In the genomic region with DNA sequence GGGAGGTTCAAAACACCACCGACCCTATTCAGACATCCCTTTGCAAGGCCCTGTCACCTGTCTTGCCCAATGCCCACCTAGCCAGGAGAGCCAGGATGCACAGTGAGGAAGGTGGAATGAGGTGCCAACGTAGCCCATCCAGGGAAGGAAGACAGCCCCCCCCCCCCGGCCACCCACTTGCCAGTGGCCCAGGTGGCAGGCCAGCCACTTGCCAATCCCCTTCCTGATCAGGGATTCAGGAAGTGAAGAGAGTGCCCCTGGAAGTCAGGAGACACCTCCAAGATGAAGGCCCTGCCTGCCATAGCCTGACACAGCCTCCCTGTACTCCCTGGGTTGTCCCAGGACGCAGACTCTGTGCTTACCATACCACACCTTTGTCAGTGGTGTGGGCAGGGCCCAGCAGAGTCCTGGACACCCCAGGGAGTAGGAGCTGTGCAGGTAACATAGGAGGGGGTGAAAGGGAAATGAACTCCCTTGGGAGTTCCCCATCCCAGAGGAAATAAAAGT, we compare ENCODE assay signal across 8 cellular contexts. TPM values are rescaled to one million over a fixed set of nuclear protein-coding genes. Genes with fewer than 3 reads are reported as not detected.
DNase-seq lines count a peak whose midpoint lies in the region; ATAC-seq and TF ChIP-seq lines count a peak whose summit lies in the region.

No MANE protein-coding gene starts in this region.

- no peaks in the 10 kb centered on the region for H3K36me3 ChIP-seq in esophagus (ENCODE audit: control insufficient read depth in 2 of 2, insufficient read depth in 2 of 2, low read length in 1 of 2)

- H3K4me3 ChIP-seq in esophagus (ENCODE audit: low read depth in 1 of 2, low read length in 2 of 2), result peak overlapping the region; percentile 41
- peak overlapping the region; percentile 28 for H3K4me3 ChIP-seq in skeletal muscle cell (ENCODE audit: low read depth, low read length)

- ATAC-seq in GM18870 (IDR thresholded peaks at IDR 0.05; ENCODE audit: unreplicated experiment), result peak; percentile 2

- peaks cover 3 to 25% of the 10 kb centered on the region in 2 donors for H3K4me1 ChIP-seq in esophagus (ENCODE audit: control insufficient read depth in 2 of 2, insufficient read depth in 2 of 2, low read length in 1 of 2)

- H3K27ac ChIP-seq in esophagus (ENCODE audit: low read depth in 2 of 2, low read length in 1 of 2), result peak overlapping the region; percentile 74 to 86

- DNase-seq in LoVo (ENCODE audit: low spot score), result peak; percentile 25
- DNase-seq in skeletal muscle cell (ENCODE audit: low read depth), result no peak
- DNase-seq in iPS-NIHi7 (ENCODE audit: extremely low spot score), result no peak
- DNase-seq in SK-N-DZ (ENCODE audit: low spot score), result no peak
- DNase-seq in erythroblast (lab: John Stamatoyannopoulos, UW), result no peak
- DNase-seq in amygdala (lab: John Stamatoyannopoulos, UW), result no peak

- TF ChIP-seq POLR2A in erythroblast (IDR thresholded peaks at IDR 0.05; ENCODE audit: low read length), result no peak

- 79 to 80% methylated on average over 4 of the region's 4 CpGs for WGBS in esophagus, 2 donors

- H3K27me3 ChIP-seq in esophagus (ENCODE audit: control insufficient read depth in 1 of 2, insufficient read depth in 2 of 2, low read length in 2 of 2), result no peaks in the 10 kb centered on the region

- no peaks in the 10 kb centered on the region for H3K9me3 ChIP-seq in esophagus (ENCODE audit: control insufficient read depth in 2 of 2, insufficient read depth in 1 of 2, low read depth in 1 of 2, low read length in 1 of 2)

RNA-seq across cellular contexts. Expression of gene MRPL14, which starts 54.7 kb away (rescaled TPM):
- 10 to 100 TPM; 31.9 to 63.8 TPM for polyA plus RNA-seq in esophagus
- 148 and 163 TPM in 2 replicates for polyA plus RNA-seq in SK-N-DZ (2014; cell fraction: cytosol; rRNA removed)
- polyA plus RNA-seq in SK-N-DZ (2014; cell fraction: nucleus; rRNA removed), result 62.7 and 112 TPM in 2 replicates

RNA-seq across cellular contexts. Expression of gene TMEM63B, which starts 54.8 kb away (rescaled TPM):
- 10 to 100 TPM; 21.6 to 37.9 TPM for polyA plus RNA-seq in esophagus
- polyA plus RNA-seq in SK-N-DZ (2014; cell fraction: cytosol; rRNA removed), result 19.2 and 19.9 TPM in 2 replicates
- polyA plus RNA-seq in SK-N-DZ (2014; cell fraction: nucleus; rRNA removed), result 29.5 and 38.4 TPM in 2 replicates
